8 cellular contexts compared by ENCODE assay signal in genomic region chr1:237799762-237800474, GRCh38.
DNase-seq lines count a peak whose midpoint lies in the region; ATAC-seq lines count a peak whose summit lies in the region.

No MANE protein-coding gene starts in this region.

- ATAC-seq in GM21529 (IDR thresholded peaks at IDR 0.05; ENCODE audit: unreplicated experiment), result peak; percentile 99

- DNase-seq in SIG-M5 treated with dmso at 0.1 percent for 504 hours (lab: John Stamatoyannopoulos, UW; ENCODE audit: unreplicated experiment) (peak; percentile 19), SIG-M5 (lab: John Stamatoyannopoulos, UW) (no peak), HS-5 (ENCODE audit: low read depth) (peak; percentile 53), RPMI8226 (peak; percentile 72), cerebellum (ENCODE audit: low spot score) (peak; percentile 3), myocyte (ENCODE audit: low read depth) (peak; percentile 26), NCI-H2196 treated with DMSO at 0.1 percent for 48 hours (lab: John Stamatoyannopoulos, UW; ENCODE audit: unreplicated experiment) (no peak)

Comparison
In these comparisons a context has a peak if more than half of its experiments do, and no peak if none do; other contexts are left out.
1. DNase-seq: peak in SIG-M5 treated with dmso at 0.1 percent for 504 hours (single experiment), HS-5 (single experiment), RPMI8226 (single experiment), cerebellum (single experiment) and myocyte (single experiment); none in SIG-M5 (single experiment) and NCI-H2196 treated with DMSO at 0.1 percent for 48 hours (single experiment).